ENCODE assay signal across 1 cellular context in the genomic region with DNA sequence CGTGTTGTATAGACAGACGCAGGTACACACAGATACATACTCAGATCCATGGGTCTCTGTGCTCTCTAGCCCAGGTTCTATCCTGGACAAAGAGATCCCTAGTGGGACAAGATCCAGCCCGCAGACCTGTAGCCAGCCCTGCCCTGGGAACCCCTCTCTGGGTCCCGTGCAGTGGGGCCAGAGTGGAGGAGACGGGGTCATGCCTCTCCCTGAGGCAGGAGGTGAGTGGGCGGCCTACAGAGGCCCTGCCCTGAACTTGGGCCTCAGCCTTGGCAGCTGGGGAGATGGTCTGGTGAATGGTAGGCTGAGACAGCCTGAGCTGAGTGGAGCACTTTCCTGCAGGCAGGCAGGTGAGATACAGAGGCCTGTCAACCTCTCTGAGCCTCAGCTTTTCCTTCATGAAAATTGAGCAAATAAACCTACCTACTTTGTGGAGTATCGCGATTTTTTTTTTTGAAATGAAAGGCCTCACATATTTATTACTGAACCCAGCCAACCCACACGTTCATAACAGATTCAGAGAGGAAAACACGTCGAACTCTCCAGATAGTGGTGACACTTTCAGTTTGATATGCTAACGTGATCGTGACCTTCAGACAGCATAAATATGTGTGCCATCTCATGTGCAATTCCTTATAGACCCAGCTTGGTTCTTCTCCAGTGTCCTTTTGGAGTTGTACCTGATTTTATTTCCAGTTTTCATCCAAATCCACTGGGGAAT.
TF ChIP-seq lines count a peak whose summit lies in the region.

No MANE protein-coding gene starts in this region.

TF ChIP-seq in neural cell, 6 proteins besides CTCF, POLR2A, EP300 and RAD21 (continued from another document):
- TF ChIP-seq REST (IDR thresholded peaks at IDR 0.05; ENCODE audit: borderline replicate concordance) = no peak
- no peak for TF ChIP-seq SMC3 (conservative IDR thresholded peaks at IDR 0.05; ENCODE audit: poor library complexity)
TF ChIP-seq in neural cell: peak in this region for 0.
